ENCODE assay signal across 13 cellular contexts in the genomic region with DNA sequence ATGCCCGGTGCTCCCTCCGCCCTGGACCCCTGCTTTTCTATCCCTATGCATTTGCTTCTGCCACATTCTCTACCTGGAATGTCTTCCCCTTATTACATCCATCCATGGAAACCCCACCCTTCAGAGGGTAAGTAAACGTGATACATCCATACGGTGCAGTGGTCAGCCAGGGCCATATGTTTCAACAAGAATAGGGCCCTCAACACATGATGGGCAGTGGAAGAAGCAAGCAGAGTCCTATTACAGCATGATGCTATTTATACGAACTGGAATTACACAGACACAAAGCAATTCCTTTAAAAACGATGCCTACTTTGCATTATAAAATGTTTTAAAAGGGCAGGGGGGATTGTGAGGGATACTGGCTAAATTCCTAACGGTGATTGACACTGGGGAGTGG. TPM values are rescaled to one million over a fixed set of nuclear protein-coding genes. Genes with fewer than 3 reads are reported as not detected.
A peak's percentile ranks its signal among the peaks of the same experiment; 100 is the strongest.
DNase-seq lines count a peak whose midpoint lies in the region; ATAC-seq, FAIRE-seq and TF ChIP-seq lines count a peak whose summit lies in the region.
"Had no signal": no experiment of that assay in that cellular context is flagged by ENCODE, and none has a peak within 500 bp of the region (broad histone marks: within the 10 kb centered on the region; RNA-seq: fewer than 3 reads in every experiment).

No MANE protein-coding gene starts in this region.

- no peak for DNase-seq in bronchial epithelial cell (ENCODE audit: low read depth)
- DNase-seq in myocyte (ENCODE audit: low read depth) = peak; percentile 15
- DNase-seq in neuronal stem cell (ENCODE audit: low spot score) = no peak
- DNase-seq in HuH-7.5 (ENCODE audit: low spot score) = no peak
- no peak for DNase-seq in NOMO-1 treated with dmso at 0.1 percent for 144 hours (lab: John Stamatoyannopoulos, UW; ENCODE audit: unreplicated experiment)
- DNase-seq: CD4-positive, CD25-positive, alpha-beta regulatory T cell; DMS53 had no signal

- no peak overlapping the region for H2BK15ac ChIP-seq in neuronal stem cell (ENCODE audit: low read length)

- H3K4me3 ChIP-seq in BLaER1 (no peak overlapping the region), bronchial epithelial cell (ENCODE audit: low read depth, low read length) (no peak overlapping the region), neuronal stem cell (ENCODE audit: low read length in 2 of 2) (no peak overlapping the region)

- H3K9ac ChIP-seq in BLaER1 (0 out of 2 replicates have a peak overlapping the region, but pooled peaks have one; percentile 11), neuronal stem cell (ENCODE audit: low read depth, low read length, poor library complexity) (no peak overlapping the region)

- no peak overlapping the region for H3K4ac ChIP-seq in neuronal stem cell (ENCODE audit: low read length)

- peaks cover 13% of the 10 kb centered on the region; the same call in 1 of the 2 replicates for H3K36me3 ChIP-seq in BLaER1
- H3K36me3 ChIP-seq in bronchial epithelial cell (ENCODE audit: control insufficient read depth, insufficient read depth, low read length) = peaks cover 5% of the 10 kb centered on the region
- H3K36me3 ChIP-seq in neuronal stem cell (replicated peaks in 1 of 2; ENCODE audit: control insufficient read depth in 2 of 2, insufficient read depth in 2 of 2, low read length in 2 of 2) = no peaks in the 10 kb centered on the region

- H3K27me3 ChIP-seq in BLaER1 (no peaks in the 10 kb centered on the region), bronchial epithelial cell (ENCODE audit: control insufficient read depth, insufficient read depth, low read length) (peaks cover 2% of the 10 kb centered on the region), neuronal stem cell (ENCODE audit: control insufficient read depth in 3 of 3, insufficient read depth in 3 of 3, low read depth in 1 of 3, low read length in 3 of 3) (peaks cover 0 to 6% (median 0%) of the 10 kb centered on the region in 3 experiments)

- H2BK5ac ChIP-seq in neuronal stem cell (ENCODE audit: low read length) = no peak overlapping the region

- H3K4me1 ChIP-seq in BLaER1 (peaks cover 13% of the 10 kb centered on the region), neuronal stem cell (ENCODE audit: control insufficient read depth in 2 of 2, insufficient read depth in 1 of 2, low read depth in 1 of 2, low read length in 2 of 2) (peaks cover 11 to 24% of the 10 kb centered on the region in 2 donors)

- H4K8ac ChIP-seq in neuronal stem cell (ENCODE audit: low read depth, low read length) = no peak overlapping the region

- H3K23ac ChIP-seq in neuronal stem cell (ENCODE audit: low read depth, low read length, poor library complexity) = no peak overlapping the region

- H2BK12ac ChIP-seq in neuronal stem cell (ENCODE audit: low read length) = no peak overlapping the region

- H3K9me3 ChIP-seq in BLaER1 (no peaks in the 10 kb centered on the region), neuronal stem cell (replicated peaks in 1 of 2; ENCODE audit: control insufficient read depth in 2 of 2, insufficient read depth in 1 of 2, low read depth in 1 of 2, low read length in 2 of 2) (no peaks in the 10 kb centered on the region)

- H3K27ac ChIP-seq in BLaER1 (peak overlapping the region; percentile 24; the same call in 1 of the 2 replicates), neuronal stem cell (replicated peaks; ENCODE audit: low read length) (no peak overlapping the region)
- H3K27ac ChIP-seq: 22Rv1 had no signal

- H4K20me1 ChIP-seq in BLaER1 = no peaks in the 10 kb centered on the region

- H3K18ac ChIP-seq in neuronal stem cell (ENCODE audit: low read length) = no peak overlapping the region

- no peak overlapping the region for H2AFZ ChIP-seq in neuronal stem cell (ENCODE audit: low read length)

- H2AK5ac ChIP-seq in neuronal stem cell (ENCODE audit: low read depth, low read length) = no peak overlapping the region

- no peaks in the 10 kb centered on the region for H3K79me1 ChIP-seq in neuronal stem cell (ENCODE audit: low read depth, low read length)

- no peak overlapping the region for H2BK120ac ChIP-seq in neuronal stem cell (ENCODE audit: low read depth, low read length)

- FAIRE-seq in bronchial epithelial cell (lab: Jason Lieb, UNC) = peak; percentile 32
- FAIRE-seq: H54 had no signal

- no CpG with 5 or more reads among the region's 7 CpGs for WGBS in neuronal stem cell (ENCODE audit: extremely low coverage in 2 of 2, insufficient read length in 2 of 2, insufficient replicate concordance in 1 of 2), 2 donors

- ATAC-seq in HG02642 (IDR thresholded peaks at IDR 0.05; ENCODE audit: poor library complexity, unreplicated experiment) = no peak
- ATAC-seq: HCT116 had no signal

- no peak for TF ChIP-seq CTCF in bronchial epithelial cell (IDR thresholded peaks at IDR 0.05; ENCODE audit: insufficient read depth, low read length, severe bottlenecking)

- peak overlapping the region; percentile 53 for H3K4me2 ChIP-seq in BLaER1
- H3K4me2 ChIP-seq in neuronal stem cell (ENCODE audit: insufficient read depth, low read length, poor library complexity, severe bottlenecking) = no peak overlapping the region

- no peak overlapping the region for H3K14ac ChIP-seq in neuronal stem cell (ENCODE audit: low read length)

- H4K91ac ChIP-seq in neuronal stem cell (ENCODE audit: low read depth, low read length, poor library complexity) = peak overlapping the region; percentile 60

RNA-seq across cellular contexts. Expression of gene PTGS1, which starts 38.2 kb away (rescaled TPM):
- total RNA-seq in bronchial epithelial cell (0.77 and 1.3 TPM in 2 replicates), myocyte (9.6 and 14.0 TPM in 2 replicates)
- polyA plus RNA-seq in myocyte (2012) = 3.3 TPM
- polyA plus RNA-seq in neuronal stem cell (2013, experiment 1 of 2) = 2.0 TPM
- 1.9 TPM for polyA plus RNA-seq in neuronal stem cell (2013, experiment 2 of 2)
- total RNA-seq: A673 had no signal
